Comparison of ENCODE assay signal across 19 cellular contexts in the genomic region with DNA sequence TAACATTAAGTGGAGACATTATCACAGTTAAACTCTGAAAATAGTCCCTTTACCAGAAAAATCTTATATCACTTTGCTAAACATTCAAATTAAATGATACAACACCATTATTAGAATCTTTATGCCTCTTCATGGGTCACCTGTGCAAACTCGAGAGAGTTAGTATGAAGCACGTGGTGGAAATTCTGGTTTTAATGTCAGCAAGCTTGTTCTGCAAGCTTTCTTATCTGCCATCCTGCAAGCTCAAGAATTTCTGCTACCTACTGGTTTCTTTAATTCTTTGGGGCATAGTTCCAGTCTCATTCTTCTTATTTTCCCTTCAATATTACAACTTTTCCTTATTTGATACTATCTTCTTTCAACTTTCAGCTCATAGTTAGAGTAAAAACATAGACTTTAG. TPM values are rescaled to one million over a fixed set of nuclear protein-coding genes. Genes with fewer than 3 reads are reported as not detected.
DNase-seq lines count a peak whose midpoint lies in the region; ATAC-seq and TF ChIP-seq lines count a peak whose summit lies in the region.
"Had no signal": no experiment of that assay in that cellular context is flagged by ENCODE, and none has a peak within 500 bp of the region (broad histone marks: within the 10 kb centered on the region; RNA-seq: fewer than 3 reads in every experiment).

No MANE protein-coding gene starts in this region.

- H3K36me3 ChIP-seq in trophoblast cell (ENCODE audit: control insufficient read depth in 1 of 2, insufficient read depth in 2 of 2, low read length in 2 of 2), result no peaks in the 10 kb centered on the region
- H3K36me3 ChIP-seq in transverse colon, result no peaks in the 10 kb centered on the region
- H3K36me3 ChIP-seq: BLaER1 had no signal

- TF ChIP-seq POLR2A in transverse colon (IDR thresholded peaks at IDR 0.05), result no peak

- TF ChIP-seq EP300 in transverse colon (IDR thresholded peaks at IDR 0.05; ENCODE audit: low read depth), result no peak

- no peak overlapping the region for H3K9ac ChIP-seq in trophoblast cell (ENCODE audit: low read length)
- H3K9ac ChIP-seq: BLaER1 had no signal

- no peak overlapping the region for H3K18ac ChIP-seq in trophoblast cell (ENCODE audit: low read length)

- H3K4me3 ChIP-seq in epithelial cell of esophagus (ENCODE audit: low read length) (no peak overlapping the region), trophoblast cell (ENCODE audit: low read depth, low read length) (no peak overlapping the region), transverse colon (no peak overlapping the region)
- H3K4me3 ChIP-seq: BLaER1, GM23338 had no signal

- no peak overlapping the region for H4K91ac ChIP-seq in trophoblast cell (ENCODE audit: low read depth, low read length)

- TF ChIP-seq CTCF in epithelial cell of esophagus (IDR thresholded peaks at IDR 0.05; ENCODE audit: insufficient read depth, low read depth, low read length, missing control alignments) (no peak), transverse colon (IDR thresholded peaks at IDR 0.05) (no peak)

- in situ Hi-C loops in transverse colon (cut with MboI; ENCODE audit: low pct_ligation_motif_present in 1 of 4, low pct_unique_long_range_greater_than_20kb in 1 of 4, low sequenced_read_pairs in 3 of 4), result no loop called here

- H3K4me2 ChIP-seq in trophoblast cell (ENCODE audit: low read length), result no peak overlapping the region
- H3K4me2 ChIP-seq: BLaER1, GM23338 had no signal

- H3K27me3 ChIP-seq in trophoblast cell (ENCODE audit: insufficient read depth, low read length) (no peaks in the 10 kb centered on the region), transverse colon (no peaks in the 10 kb centered on the region)
- H3K27me3 ChIP-seq: BLaER1 had no signal

- no peak overlapping the region for H3K23ac ChIP-seq in trophoblast cell (ENCODE audit: low read length)

- H4K8ac ChIP-seq in trophoblast cell (ENCODE audit: low read depth, low read length), result no peak overlapping the region

- DNase-seq in SIG-M5 treated with dmso at 0.1 percent for 504 hours (lab: John Stamatoyannopoulos, UW; ENCODE audit: unreplicated experiment), result peak; percentile 38
- DNase-seq in SIG-M5 (lab: John Stamatoyannopoulos, UW), result no peak
- DNase-seq in epithelial cell of esophagus (ENCODE audit: low read depth), result peak; percentile 39
- peak; percentile 61 to 87 for DNase-seq in trophoblast cell
- DNase-seq in transverse colon, result no peak
- no peak for DNase-seq in superior temporal gyrus (ENCODE audit: extremely low spot score)
- DNase-seq: CD4-positive, CD25-positive, alpha-beta regulatory T cell; CD8-positive, alpha-beta T cell; DMS153; DND-41; H9 had no signal

- H3K4me1 ChIP-seq in trophoblast cell (ENCODE audit: control insufficient read depth in 1 of 2, insufficient read depth in 2 of 2, low read length in 2 of 2), result no peaks in the 10 kb centered on the region
- H3K4me1 ChIP-seq in transverse colon, result no peaks in the 10 kb centered on the region
- H3K4me1 ChIP-seq: BLaER1 had no signal

- no peaks in the 10 kb centered on the region for H3K79me1 ChIP-seq in trophoblast cell (ENCODE audit: low read length)

- H3K9me3 ChIP-seq in trophoblast cell (ENCODE audit: insufficient read depth, low read depth, low read length) (no peaks in the 10 kb centered on the region), transverse colon (no peaks in the 10 kb centered on the region)
- H3K9me3 ChIP-seq: BLaER1, Caco-2 had no signal

- no CpG with 5 or more reads among the region's 2 CpGs for WGBS in trophoblast cell (ENCODE audit: extremely low coverage, insufficient coverage, insufficient read length)
- 62 to 90% methylated on average over 2 of the region's 2 CpGs for WGBS in transverse colon (ENCODE audit: low coverage in 1 of 2), 2 donors

- H3K79me2 ChIP-seq in trophoblast cell (ENCODE audit: control insufficient read depth, insufficient read depth, low read length, poor library complexity), result no peaks in the 10 kb centered on the region

- H2BK12ac ChIP-seq in trophoblast cell (ENCODE audit: low read length), result no peak overlapping the region

- intact Hi-C loops in transverse colon (cut with DNase I; ENCODE audit: low total_unique reads), result no loop called here

- no peak overlapping the region for H2AFZ ChIP-seq in trophoblast cell (ENCODE audit: insufficient read depth, low read length, poor library complexity)
- H2AFZ ChIP-seq: GM23338 had no signal

- H3K4ac ChIP-seq in trophoblast cell (ENCODE audit: low read depth, low read length), result no peak overlapping the region

- H3K14ac ChIP-seq in trophoblast cell (ENCODE audit: low read length), result no peak overlapping the region

- no peak overlapping the region for H2BK120ac ChIP-seq in trophoblast cell (ENCODE audit: insufficient read depth, low read length, poor library complexity)

- H3K27ac ChIP-seq in trophoblast cell (ENCODE audit: low read depth, low read length), result no peak overlapping the region
- H3K27ac ChIP-seq in transverse colon, result no peak overlapping the region
- H3K27ac ChIP-seq: 22Rv1, BLaER1, C4-2B had no signal

- ATAC-seq in GM18867 (IDR thresholded peaks at IDR 0.05; ENCODE audit: unreplicated experiment), result no peak
- ATAC-seq: CD8-positive, alpha-beta T cell; GM23338; HCT116 had no signal

- H4K12ac ChIP-seq in trophoblast cell (ENCODE audit: low read depth, low read length), result no peak overlapping the region

- no peak overlapping the region for H2AK5ac ChIP-seq in trophoblast cell (ENCODE audit: low read length)

- H2BK5ac ChIP-seq in trophoblast cell (ENCODE audit: low read depth, low read length, poor library complexity), result no peak overlapping the region

RNA-seq across cellular contexts. Expression of a gene that starts 0.9 kb away (rescaled TPM):
- 0.34 and 0.40 TPM in 2 replicates for polyA plus RNA-seq in trophoblast cell (2013)
- 1 to 10 TPM in 3 of 4 donors, not detected in 1; 1.2 to 5.1 (median 3.8) TPM for total RNA-seq in transverse colon
- polyA plus RNA-seq: AG04450 had no signal

Comparison
In these comparisons a context has a peak if more than half of its experiments do, and no peak if none do; other contexts are left out.
1. DNase-seq: peak in SIG-M5 treated with dmso at 0.1 percent for 504 hours (single experiment), epithelial cell of esophagus (single experiment) and trophoblast cell (2 of 2); none in SIG-M5 (single experiment), transverse colon (single experiment) and superior temporal gyrus (single experiment).